ENCODE assay signal across 10 cellular contexts in genomic region chr7:106840342-106840741, GRCh38. TPM values are rescaled to one million over a fixed set of nuclear protein-coding genes. Genes with fewer than 3 reads are reported as not detected.
DNase-seq lines count a peak whose midpoint lies in the region; ATAC-seq and TF ChIP-seq lines count a peak whose summit lies in the region.
"Had no signal": no experiment of that assay in that cellular context is flagged by ENCODE, and none has a peak within 500 bp of the region (broad histone marks: within the 10 kb centered on the region; RNA-seq: fewer than 3 reads in every experiment).

No MANE protein-coding gene starts in this region.

- H3K4me1 ChIP-seq in GM23338 (ENCODE audit: insufficient read depth): peaks cover 18% of the 10 kb centered on the region; the same call in 1 of the 2 replicates
- peaks cover 11 to 14% of the 10 kb centered on the region in 2 experiments; a peak in 3 of 4 replicates for H3K4me1 ChIP-seq in SK-N-SH (ENCODE audit: control insufficient read depth in 1 of 2, insufficient read depth in 2 of 2, low read depth in 1 of 2, low read length in 1 of 2)
- no peaks in the 10 kb centered on the region for H3K4me1 ChIP-seq in left ventricle myocardium inferior
- no peaks in the 10 kb centered on the region for H3K4me1 ChIP-seq in tibial nerve
- H3K4me1 ChIP-seq: vagina had no signal

- POLR2A ChIA-PET in SK-N-SH (lab: Yijun Ruan, JAX): no interaction called here

- no peak for TF ChIP-seq RAD21 in SK-N-SH (IDR thresholded peaks at IDR 0.05; ENCODE audit: low read length)

- no peaks in the 10 kb centered on the region for H3F3A ChIP-seq in GM23338 (replicated peaks; ENCODE audit: low read depth)
- peaks cover 13% of the 10 kb centered on the region for H3F3A ChIP-seq in SK-N-SH (replicated peaks; ENCODE audit: insufficient read depth)

- TF ChIP-seq EP300 in SK-N-SH (IDR thresholded peaks at IDR 0.05; ENCODE audit: borderline replicate concordance in 1 of 2, low read depth in 1 of 2, low read length in 1 of 2) (0 out of 4 replicates have a peak, but pooled peaks of 1 of the 2 experiments have one; percentile 31), tibial nerve (IDR thresholded peaks at IDR 0.05) (no peak)

- no peak for TF ChIP-seq CTCF in GM23338 (conservative IDR thresholded peaks at IDR 0.05; ENCODE audit: low read depth in 2 of 2)
- TF ChIP-seq CTCF in SK-N-SH (IDR thresholded peaks at IDR 0.05): no peak
- no peak for TF ChIP-seq CTCF in fibroblast of the aortic adventitia (IDR thresholded peaks at IDR 0.05; ENCODE audit: insufficient read depth, low read length)
- no peak for TF ChIP-seq CTCF in left ventricle myocardium inferior (IDR thresholded peaks at IDR 0.05; ENCODE audit: borderline replicate concordance)
- TF ChIP-seq CTCF in tibial nerve (IDR thresholded peaks at IDR 0.05): no peak

- peak; percentile 45 for DNase-seq in GM23338 (ENCODE audit: low spot score)
- no peak for DNase-seq in SK-N-SH
- peak; percentile 64 for DNase-seq in fibroblast of the aortic adventitia (ENCODE audit: low read depth)
- peak; percentile 77 for DNase-seq in stromal cell of bone marrow (ENCODE audit: low read depth)
- DNase-seq in stimulated activated CD4-positive, alpha-beta T cell treated with anti-CD3 and anti-CD28 coated beads, Interleukin-1b, Interleukin-23, amount 100 ng/mL, for 48 hours: no peak
- no peak for DNase-seq in left ventricle myocardium inferior
- DNase-seq in tibial nerve (ENCODE audit: low spot score in 2 of 2): no peak
- DNase-seq: activated gamma-delta T cell treated with Interleukin-2 at 50 U/mL for 16 hours, NCI-H524 had no signal

- CTCF ChIA-PET in SK-N-SH (lab: Yijun Ruan, JAX): no interaction called here

- H3K79me2 ChIP-seq in GM23338 (replicated peaks; ENCODE audit: insufficient read depth) (no peaks in the 10 kb centered on the region), SK-N-SH (ENCODE audit: insufficient read depth) (no peaks in the 10 kb centered on the region)

- TF ChIP-seq POLR2A in tibial nerve (IDR thresholded peaks at IDR 0.05): no peak

- WGBS in SK-N-SH (ENCODE audit: low lambda C conversion rate): 13% methylated on average over 1 of the region's 1 CpG
- WGBS in tibial nerve, 2 donors: 30 to 33% methylated on average over 1 of the region's 1 CpG

- 0 out of 2 replicates have a peak, but pooled peaks cover 7% of the 10 kb centered on the region for H3K9me2 ChIP-seq in GM23338 (ENCODE audit: insufficient read depth)
- H3K9me2 ChIP-seq in SK-N-SH: no peaks in the 10 kb centered on the region

- no peak overlapping the region for H3K4me3 ChIP-seq in GM23338
- H3K4me3 ChIP-seq in SK-N-SH (ENCODE audit: low read depth in 2 of 2, low read length in 1 of 2): no peak overlapping the region
- no peak overlapping the region for H3K4me3 ChIP-seq in fibroblast of the aortic adventitia (ENCODE audit: low read depth, low read length)
- H3K4me3 ChIP-seq in left ventricle myocardium inferior: no peak overlapping the region
- no peak overlapping the region for H3K4me3 ChIP-seq in tibial nerve
- H3K4me3 ChIP-seq: vagina had no signal

- peaks cover 32% of the 10 kb centered on the region for H3K4me1 Mint-ChIP-seq in GM23338

- H4K20me1 ChIP-seq in GM23338 (replicated peaks; ENCODE audit: insufficient read depth) (no peaks in the 10 kb centered on the region), SK-N-SH (ENCODE audit: insufficient read depth) (no peaks in the 10 kb centered on the region)

- H3K9me3 Mint-ChIP-seq in GM23338: no peaks in the 10 kb centered on the region

- H3K27me3 ChIP-seq in GM23338 (ENCODE audit: insufficient read depth) (no peaks in the 10 kb centered on the region), SK-N-SH (ENCODE audit: insufficient read depth) (no peaks in the 10 kb centered on the region), left ventricle myocardium inferior (ENCODE audit: low read depth) (peaks cover 5% of the 10 kb centered on the region), tibial nerve (no peaks in the 10 kb centered on the region)
- H3K27me3 ChIP-seq: vagina had no signal

- H3K27ac Mint-ChIP-seq in GM23338: no peak overlapping the region

- H3K36me3 ChIP-seq in GM23338 (ENCODE audit: insufficient read depth) (no peaks in the 10 kb centered on the region), SK-N-SH (replicated peaks in 1 of 2; ENCODE audit: control insufficient read depth in 1 of 2, insufficient read depth in 2 of 2, low read length in 1 of 2) (no peaks in the 10 kb centered on the region), left ventricle myocardium inferior (no peaks in the 10 kb centered on the region), tibial nerve (no peaks in the 10 kb centered on the region)
- H3K36me3 ChIP-seq: vagina had no signal

- H3K27ac ChIP-seq in GM23338 (ENCODE audit: low read depth) (no peak overlapping the region), SK-N-SH (ENCODE audit: low read depth in 2 of 2, low read length in 1 of 2) (peak overlapping the region in 1 of 2 experiments; percentile 85; a peak in 2 of 4 replicates), left ventricle myocardium inferior (replicated peaks) (no peak overlapping the region), tibial nerve (no peak overlapping the region)
- H3K27ac ChIP-seq: vagina had no signal

- ATAC-seq in GM23338: peak; percentile 96

- H3K27me3 Mint-ChIP-seq in GM23338 (ENCODE audit: insufficient read depth, low read depth, poor library complexity): peaks cover 1% of the 10 kb centered on the region

- H3K4me2 ChIP-seq in GM23338 (no peak overlapping the region), SK-N-SH (peak overlapping the region; percentile 40)

- H3K36me3 Mint-ChIP-seq in GM23338 (ENCODE audit: low read depth): no peaks in the 10 kb centered on the region

- no peaks in the 10 kb centered on the region for H3K9me3 ChIP-seq in SK-N-SH
- no peaks in the 10 kb centered on the region for H3K9me3 ChIP-seq in left ventricle myocardium inferior (replicated peaks)
- H3K9me3 ChIP-seq in tibial nerve: no peaks in the 10 kb centered on the region
- H3K9me3 ChIP-seq: vagina had no signal

- peak overlapping the region; percentile 45; the same call in 1 of the 2 replicates for H3K9ac ChIP-seq in SK-N-SH

- no peak overlapping the region for H3K4me3 Mint-ChIP-seq in GM23338

- no peak overlapping the region for H2AFZ ChIP-seq in GM23338
- peak overlapping the region; percentile 65 for H2AFZ ChIP-seq in SK-N-SH (ENCODE audit: low read depth)

- intact Hi-C loops in left ventricle myocardium inferior (cut with micrococcal nuclease): no loop called here

TF ChIP-seq in GM23338, 12 proteins besides CTCF, POLR2A, EP300 and RAD21 (continues in another document):
- TF ChIP-seq CREB1 (CRISPR knock-in tag; IDR thresholded peaks at IDR 0.05; ENCODE audit: low read depth): no peak

TF ChIP-seq in SK-N-SH, 30 proteins besides CTCF, POLR2A, EP300 and RAD21 (continues in another document):
- TF ChIP-seq SMC3 (IDR thresholded peaks at IDR 0.05; ENCODE audit: low read depth, low read length) (no peak), TAF1 (IDR thresholded peaks at IDR 0.05; ENCODE audit: borderline replicate concordance, low read depth, low read length) (no peak), PBX3 (IDR thresholded peaks at IDR 0.05) (no peak), POLR2AphosphoS5 (IDR thresholded peaks at IDR 0.05; ENCODE audit: low read depth, low read length) (no peak), RCOR1 (IDR thresholded peaks at IDR 0.05; ENCODE audit: low read length) (no peak), CHD2 (IDR thresholded peaks at IDR 0.05; ENCODE audit: low read length, partially characterized antibody) (no peak), TEAD4 (IDR thresholded peaks at IDR 0.05; ENCODE audit: borderline replicate concordance, insufficient read depth) (no peak), FOXJ3 (CRISPR knock-in tag; IDR thresholded peaks at IDR 0.05) (no peak), FOSL2 (IDR thresholded peaks at IDR 0.05; ENCODE audit: borderline replicate concordance, low read depth) (peak; percentile 67; the same call in 1 of the 2 replicates), FOXM1 (IDR thresholded peaks at IDR 0.05; ENCODE audit: low read depth) (no peak), SIN3A (IDR thresholded peaks at IDR 0.05; ENCODE audit: borderline replicate concordance, low read depth, low read length) (no peak), ELF1 (IDR thresholded peaks at IDR 0.05) (no peak)

RNA-seq across cellular contexts. Expression of gene PIK3CG, which starts 24.7 kb away (rescaled TPM):
- total RNA-seq in GM23338 (2014; rRNA removed; shearing (Covaris generic)): not detected in 2 replicates
- polyA plus RNA-seq in GM23338 (2016; fragmentation: Nextera tagmentation; extraction: Ambion mirVana) (not detected in 2 replicates), SK-N-SH (2012; rRNA removed) (not detected in 2 replicates)
- under 0.01 TPM in 1 of 2 replicates, not detected in the other for polyA plus RNA-seq in SK-N-SH (2012; cell fraction: cytosol; rRNA removed)
- polyA plus RNA-seq in SK-N-SH (2012; cell fraction: nucleus; rRNA removed): not detected in 2 replicates
- total RNA-seq in fibroblast of the aortic adventitia (ENCODE audit: low replicate concordance) (0.08 TPM in 1 of 2 replicates, not detected in the other), left ventricle myocardium inferior (1.7 TPM), tibial nerve (1 to 10 TPM; 3.1 to 9.3 (median 7.2) TPM)

Comparison
In these comparisons a context has a peak if more than half of its experiments do, and no peak if none do; other contexts are left out.
1. DNase-seq: peak in GM23338 (single experiment), fibroblast of the aortic adventitia (single experiment) and stromal cell of bone marrow (single experiment); none in SK-N-SH (single experiment), stimulated activated CD4-positive, alpha-beta T cell treated with anti-CD3 and anti-CD28 coated beads, Interleukin-1b, Interleukin-23, amount 100 ng/mL, for 48 hours (single experiment), left ventricle myocardium inferior (single experiment) and tibial nerve (0 of 2).